8 cellular contexts compared by ENCODE assay signal in genomic region chr12:109111775-109112491, GRCh38. TPM values are rescaled to one million over a fixed set of nuclear protein-coding genes. Genes with fewer than 3 reads are reported as not detected.
DNase-seq lines count a peak whose midpoint lies in the region; ATAC-seq and TF ChIP-seq lines count a peak whose summit lies in the region.

No MANE protein-coding gene starts in this region.

- H3K27ac ChIP-seq in esophagus squamous epithelium (peak overlapping the region; percentile 75 to 95 (median 90)), mucosa of rectum (ENCODE audit: low read depth in 2 of 2, low read length in 2 of 2) (peak overlapping the region; percentile 94 to 97)

- no peaks in the 10 kb centered on the region for H3K27me3 Mint-ChIP-seq in activated T-cell treated with anti-CD3 and anti-CD28 coated beads, Interleukin-2, amount 50 U/mL, for 72 hours (ENCODE audit: low read depth)

- H3K27me3 ChIP-seq in esophagus squamous epithelium (no peaks in the 10 kb centered on the region), mucosa of rectum (ENCODE audit: control insufficient read depth in 2 of 2, insufficient read depth in 2 of 2, low read length in 2 of 2) (no peaks in the 10 kb centered on the region)

- H3K4me1 Mint-ChIP-seq in activated T-cell treated with anti-CD3 and anti-CD28 coated beads, Interleukin-2, amount 50 U/mL, for 72 hours (ENCODE audit: low read depth) = peaks cover 10% of the 10 kb centered on the region

- no peak overlapping the region for H3K27ac Mint-ChIP-seq in activated T-cell treated with anti-CD3 and anti-CD28 coated beads, Interleukin-2, amount 50 U/mL, for 72 hours

- H3K9me3 ChIP-seq in esophagus squamous epithelium (no peaks in the 10 kb centered on the region), mucosa of rectum (ENCODE audit: control insufficient read depth in 2 of 2, low read length in 2 of 2) (no peaks in the 10 kb centered on the region)

- peak in 1 of 4 donors; percentile 22 for TF ChIP-seq POLR2A in esophagus squamous epithelium (IDR thresholded peaks at IDR 0.05)

- peak in 1 of 2 donors; percentile 31 for ATAC-seq in activated T-cell treated with anti-CD3 and anti-CD28 coated beads, Interleukin-2, amount 50 U/mL, for 72 hours (replicated peaks in 1 of 2)
- ATAC-seq in stimulated activated naive CD8-positive, alpha-beta T cell treated with anti-CD3 and anti-CD28 coated beads, Interleukin-15, Interleukin-2, amounts not matched to agents 100 U/mL and 50 U/mL, for 24 hours = no peak
- no peak for ATAC-seq in HG02884 (IDR thresholded peaks at IDR 0.05; ENCODE audit: unreplicated experiment)

- DNase-seq in DMS 273 (lab: John Stamatoyannopoulos, UW; ENCODE audit: unreplicated experiment) (peak; percentile 55), DMS 273 treated with DMSO at 0.1 percent for 48 hours (lab: John Stamatoyannopoulos, UW) (no peak), NCI-H69 (lab: John Stamatoyannopoulos, UW) (peak; percentile 39), esophagus squamous epithelium (lab: John Stamatoyannopoulos, UW) (no peak)
- peak; percentile 49 to 50 for DNase-seq in activated T-cell treated with anti-CD3 and anti-CD28 coated beads, Interleukin-2, amount 50 U/mL, for 72 hours
- peak; percentile 69 for DNase-seq in stimulated activated naive CD8-positive, alpha-beta T cell treated with anti-CD3 and anti-CD28 coated beads, Interleukin-15, Interleukin-2, amounts not matched to agents 100 U/mL and 50 U/mL, for 24 hours

- H3K9ac ChIP-seq in mucosa of rectum (ENCODE audit: low read depth in 1 of 2, low read length in 2 of 2) = peak overlapping the region; percentile 84 to 90

- peak; percentile 36 to 93 (median 72) for TF ChIP-seq CTCF in esophagus squamous epithelium (IDR thresholded peaks at IDR 0.05)

- intact Hi-C loops in esophagus squamous epithelium (cut with DNase I) = loop anchor here (10.0 kb wide), 1 partner anchor 273 kb away; no protein-coding TSS in a partner anchor

- H3K4me3 Mint-ChIP-seq in activated T-cell treated with anti-CD3 and anti-CD28 coated beads, Interleukin-2, amount 50 U/mL, for 72 hours = peak overlapping the region; percentile 76 to 77

- WGBS in esophagus squamous epithelium, 2 donors = 10 to 26% methylated on average over 6 to 8 of the region's 8 CpGs

- peaks cover 0 to 9% of the 10 kb centered on the region in 2 donors for H3K36me3 Mint-ChIP-seq in activated T-cell treated with anti-CD3 and anti-CD28 coated beads, Interleukin-2, amount 50 U/mL, for 72 hours (ENCODE audit: insufficient read depth in 2 of 2)

- H3K36me3 ChIP-seq in esophagus squamous epithelium (peaks cover 0 to 34% (median 3%) of the 10 kb centered on the region in 3 donors), mucosa of rectum (ENCODE audit: control insufficient read depth in 2 of 2, insufficient read depth in 2 of 2, low read length in 2 of 2) (peaks cover 6% of the 10 kb centered on the region in 2 donors)

- no peaks in the 10 kb centered on the region for H3K9me3 Mint-ChIP-seq in activated T-cell treated with anti-CD3 and anti-CD28 coated beads, Interleukin-2, amount 50 U/mL, for 72 hours

- peaks cover 9 to 72% (median 41%) of the 10 kb centered on the region in 3 donors for H3K4me1 ChIP-seq in esophagus squamous epithelium
- peaks cover 26 to 40% of the 10 kb centered on the region in 2 donors for H3K4me1 ChIP-seq in mucosa of rectum (ENCODE audit: control insufficient read depth in 2 of 2, insufficient read depth in 2 of 2, low read length in 2 of 2)

- H3K4me3 ChIP-seq in esophagus squamous epithelium (peak overlapping the region; percentile 33 to 72 (median 58)), mucosa of rectum (ENCODE audit: low read length in 2 of 2) (peak overlapping the region; percentile 64 to 87)

RNA-seq across cellular contexts. Expression of gene ACACB, which starts 4.5 kb away (rescaled TPM):
- total RNA-seq in activated T-cell treated with anti-CD3 and anti-CD28 coated beads, Interleukin-2, amount 50 U/mL, for 72 hours = 10 to 100 TPM; 10.2 to 12.2 TPM
- 10 to 100 TPM in 3 of 4 donors, 1 to 10 TPM in 1; 5.9 to 48.4 (median 27.3) TPM for total RNA-seq in esophagus squamous epithelium

RNA-seq across cellular contexts. Expression of gene UNG, which starts 14.5 kb away (rescaled TPM):
- 10 to 100 TPM; 52.0 to 58.1 TPM for total RNA-seq in activated T-cell treated with anti-CD3 and anti-CD28 coated beads, Interleukin-2, amount 50 U/mL, for 72 hours
- 10 to 100 TPM; 28.0 to 43.1 (median 38.7) TPM for total RNA-seq in esophagus squamous epithelium

RNA-seq across cellular contexts. Expression of gene ALKBH2, which starts 18.7 kb away (rescaled TPM):
- total RNA-seq in activated T-cell treated with anti-CD3 and anti-CD28 coated beads, Interleukin-2, amount 50 U/mL, for 72 hours = 10 to 100 TPM; 29.5 to 34.6 TPM
- total RNA-seq in esophagus squamous epithelium = 10 to 100 TPM in 3 of 4 donors, 1 to 10 TPM in 1; 7.9 to 20.6 (median 14.8) TPM

RNA-seq across cellular contexts. Expression of gene USP30, which starts 59.6 kb away (rescaled TPM):
- 10 to 100 TPM; 15.9 to 21.6 TPM for total RNA-seq in activated T-cell treated with anti-CD3 and anti-CD28 coated beads, Interleukin-2, amount 50 U/mL, for 72 hours
- 10 to 100 TPM in 1 of 4 donors, 1 to 10 TPM in 3; 6.3 to 13.0 (median 8.7) TPM for total RNA-seq in esophagus squamous epithelium

Comparison
In these comparisons a context has a peak if more than half of its experiments do, and no peak if none do; other contexts are left out.
1. DNase-seq: peak in DMS 273 (single experiment), NCI-H69 (single experiment), activated T-cell treated with anti-CD3 and anti-CD28 coated beads, Interleukin-2, amount 50 U/mL, for 72 hours (2 of 2) and stimulated activated naive CD8-positive, alpha-beta T cell treated with anti-CD3 and anti-CD28 coated beads, Interleukin-15, Interleukin-2, amounts not matched to agents 100 U/mL and 50 U/mL, for 24 hours (single experiment); none in DMS 273 treated with DMSO at 0.1 percent for 48 hours (single experiment) and esophagus squamous epithelium (single experiment).